ENCODE assay signal across 22 cellular contexts in genomic region chr5:72125271-72125670, GRCh38.
"Had no signal": no experiment of that assay in that cellular context is flagged by ENCODE, and none has a peak within 500 bp of the region (broad histone marks: within the 10 kb centered on the region; RNA-seq: fewer than 3 reads in every experiment).

No MANE protein-coding gene starts in this region.

- H3K27ac Mint-ChIP-seq: activated naive CD4-positive, alpha-beta T cell treated with anti-CD3 and anti-CD28 coated beads, Interleukin-2, amount 50 U/mL, for 72 hours; activated T-cell treated with anti-CD3 and anti-CD28 coated beads, Interleukin-2, amount 50 U/mL, for 24 hours; activated T-helper 17 cell treated with anti-CD3 and anti-CD28 coated beads, Interleukin-2, amount 50 U/mL, for 72 hours; naive thymus-derived CD4-positive, alpha-beta T cell had no signal

- H3K4me3 ChIP-seq: adrenal gland, left lung, lung, ovary, prostate gland, spleen, thyroid gland had no signal

- ATAC-seq: activated naive CD4-positive, alpha-beta T cell treated with anti-CD3 and anti-CD28 coated beads, Interleukin-2, amount 50 U/mL, for 72 hours; activated T-helper 17 cell treated with anti-CD3 and anti-CD28 coated beads, Interleukin-2, amount 50 U/mL, for 72 hours; left lung; naive thymus-derived CD4-positive, alpha-beta T cell; stimulated activated naive CD8-positive, alpha-beta T cell treated with anti-CD3 and anti-CD28 coated beads, Interleukin-15, Interleukin-2, amounts not matched to agents 100 U/mL and 50 U/mL, for 24 hours had no signal

- H3K36me3 Mint-ChIP-seq: activated naive CD4-positive, alpha-beta T cell treated with anti-CD3 and anti-CD28 coated beads, Interleukin-2, amount 50 U/mL, for 72 hours; naive thymus-derived CD4-positive, alpha-beta T cell had no signal

- H3K9me3 ChIP-seq: adrenal gland, left lung, ovary, prostate gland, spleen, thyroid gland had no signal

- DNase-seq: activated CD4-positive, alpha-beta T cell treated with anti-CD3 and anti-CD28 coated beads, Interleukin-2, amount 50 U/mL, for 4 hours; activated CD8-positive, alpha-beta memory T cell treated with anti-CD3 and anti-CD28 coated beads for 24 hours; activated CD8-positive, alpha-beta memory T cell treated with anti-CD3 and anti-CD28 coated beads, Interleukin-2, amount 50 U/mL, for 4 hours; activated T-cell treated with anti-CD3 and anti-CD28 coated beads, Interleukin-2, amount 50 U/mL, for 24 hours; adrenal gland; cortex of kidney; hippocampal formation; kidney glomerular epithelial cell; left lung; naive thymus-derived CD4-positive, alpha-beta T cell; ovary; spleen; stimulated activated CD4-positive, alpha-beta T cell treated with anti-CD3 and anti-CD28 coated beads, Interleukin-4, amount 100 ng/mL, for 4 hours; stimulated activated naive CD8-positive, alpha-beta T cell treated with anti-CD3 and anti-CD28 coated beads, Interleukin-15, Interleukin-2, amounts not matched to agents 100 U/mL and 50 U/mL, for 24 hours; T-helper 1 cell; thyroid gland; WERI-Rb-1 had no signal

- H3K4me3 Mint-ChIP-seq: activated T-cell treated with anti-CD3 and anti-CD28 coated beads, Interleukin-2, amount 50 U/mL, for 24 hours; activated T-helper 17 cell treated with anti-CD3 and anti-CD28 coated beads, Interleukin-2, amount 50 U/mL, for 72 hours; naive thymus-derived CD4-positive, alpha-beta T cell had no signal

- H3K4me1 ChIP-seq: left lung, prostate gland, spleen, thyroid gland had no signal

- H3K27me3 ChIP-seq: adrenal gland, left lung, ovary, thyroid gland had no signal

- H3K4me1 Mint-ChIP-seq: activated T-helper 17 cell treated with anti-CD3 and anti-CD28 coated beads, Interleukin-2, amount 50 U/mL, for 72 hours; naive thymus-derived CD4-positive, alpha-beta T cell had no signal

- H3K27ac ChIP-seq: adrenal gland, epithelial cell of prostate, left lung, ovary, prostate gland, spleen, thyroid gland, WERI-Rb-1 had no signal

- H3K9me3 Mint-ChIP-seq: activated naive CD4-positive, alpha-beta T cell treated with anti-CD3 and anti-CD28 coated beads, Interleukin-2, amount 50 U/mL, for 72 hours; activated T-cell treated with anti-CD3 and anti-CD28 coated beads, Interleukin-2, amount 50 U/mL, for 24 hours; activated T-helper 17 cell treated with anti-CD3 and anti-CD28 coated beads, Interleukin-2, amount 50 U/mL, for 72 hours had no signal

- H3K36me3 ChIP-seq: adrenal gland, left lung, ovary, prostate gland, spleen, thyroid gland had no signal
